ENCODE assay signal across 1 cellular context in the genomic region with DNA sequence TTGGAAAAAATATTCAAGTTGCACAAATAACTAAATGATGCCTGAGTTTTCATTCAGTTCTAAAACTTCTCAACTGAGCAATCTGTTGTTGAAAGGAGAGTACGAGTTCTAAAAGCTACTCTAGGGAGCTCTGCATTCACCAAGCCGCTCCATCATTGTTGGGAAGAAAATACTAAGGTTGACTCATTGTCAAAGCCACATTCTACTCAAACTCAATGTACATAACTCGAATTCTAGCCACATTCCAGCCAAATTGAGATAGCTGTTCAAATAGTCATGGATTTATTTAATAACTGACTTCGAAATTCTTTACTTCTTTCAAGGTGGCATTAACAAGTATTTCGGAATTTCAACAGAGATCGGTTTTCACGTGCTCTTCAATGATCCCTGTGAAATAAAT.
TF ChIP-seq lines count a peak whose summit lies in the region.

No MANE protein-coding gene starts in this region.

TF ChIP-seq in HepG2, 621 proteins besides CTCF, POLR2A, EP300 and RAD21 (continued from another document):
- TF ChIP-seq, protein P1, sequence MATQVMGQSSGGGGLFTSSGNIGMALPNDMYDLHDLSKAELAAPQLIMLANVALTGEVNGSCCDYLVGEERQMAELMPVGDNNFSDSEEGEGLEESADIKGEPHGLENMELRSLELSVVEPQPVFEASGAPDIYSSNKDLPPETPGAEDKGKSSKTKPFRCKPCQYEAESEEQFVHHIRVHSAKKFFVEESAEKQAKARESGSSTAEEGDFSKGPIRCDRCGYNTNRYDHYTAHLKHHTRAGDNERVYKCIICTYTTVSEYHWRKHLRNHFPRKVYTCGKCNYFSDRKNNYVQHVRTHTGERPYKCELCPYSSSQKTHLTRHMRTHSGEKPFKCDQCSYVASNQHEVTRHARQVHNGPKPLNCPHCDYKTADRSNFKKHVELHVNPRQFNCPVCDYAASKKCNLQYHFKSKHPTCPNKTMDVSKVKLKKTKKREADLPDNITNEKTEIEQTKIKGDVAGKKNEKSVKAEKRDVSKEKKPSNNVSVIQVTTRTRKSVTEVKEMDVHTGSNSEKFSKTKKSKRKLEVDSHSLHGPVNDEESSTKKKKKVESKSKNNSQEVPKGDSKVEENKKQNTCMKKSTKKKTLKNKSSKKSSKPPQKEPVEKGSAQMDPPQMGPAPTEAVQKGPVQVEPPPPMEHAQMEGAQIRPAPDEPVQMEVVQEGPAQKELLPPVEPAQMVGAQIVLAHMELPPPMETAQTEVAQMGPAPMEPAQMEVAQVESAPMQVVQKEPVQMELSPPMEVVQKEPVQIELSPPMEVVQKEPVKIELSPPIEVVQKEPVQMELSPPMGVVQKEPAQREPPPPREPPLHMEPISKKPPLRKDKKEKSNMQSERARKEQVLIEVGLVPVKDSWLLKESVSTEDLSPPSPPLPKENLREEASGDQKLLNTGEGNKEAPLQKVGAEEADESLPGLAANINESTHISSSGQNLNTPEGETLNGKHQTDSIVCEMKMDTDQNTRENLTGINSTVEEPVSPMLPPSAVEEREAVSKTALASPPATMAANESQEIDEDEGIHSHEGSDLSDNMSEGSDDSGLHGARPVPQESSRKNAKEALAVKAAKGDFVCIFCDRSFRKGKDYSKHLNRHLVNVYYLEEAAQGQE (IDR thresholded peaks at IDR 0.05; ENCODE audit: borderline replicate concordance in 1 of 2, low read depth in 1 of 2, low read length in 2 of 2), result no peak
- TF ChIP-seq JARID2 (CRISPR knock-in tag; IDR thresholded peaks at IDR 0.05; ENCODE audit: insufficient replicate concordance) (no peak), NR2F2 (IDR thresholded peaks at IDR 0.05; ENCODE audit: borderline replicate concordance, low read depth) (no peak), NONO (IDR thresholded peaks at IDR 0.05) (no peak), NONO (CRISPR knock-in tag; conservative IDR thresholded peaks at IDR 0.05) (no peak), NR2C2 (CRISPR knock-in tag; IDR thresholded peaks at IDR 0.05; ENCODE audit: borderline replicate concordance) (no peak), ZNF225 (CRISPR knock-in tag; IDR thresholded peaks at IDR 0.05) (no peak), KDM5A (IDR thresholded peaks at IDR 0.05; ENCODE audit: borderline replicate concordance, low read length) (no peak)
- TF ChIP-seq, protein P2, sequence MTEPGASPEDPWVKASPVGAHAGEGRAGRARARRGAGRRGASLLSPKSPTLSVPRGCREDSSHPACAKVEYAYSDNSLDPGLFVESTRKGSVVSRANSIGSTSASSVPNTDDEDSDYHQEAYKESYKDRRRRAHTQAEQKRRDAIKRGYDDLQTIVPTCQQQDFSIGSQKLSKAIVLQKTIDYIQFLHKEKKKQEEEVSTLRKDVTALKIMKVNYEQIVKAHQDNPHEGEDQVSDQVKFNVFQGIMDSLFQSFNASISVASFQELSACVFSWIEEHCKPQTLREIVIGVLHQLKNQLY (CRISPR knock-in tag; IDR thresholded peaks at IDR 0.05), result no peak
- TF ChIP-seq, protein P3, sequence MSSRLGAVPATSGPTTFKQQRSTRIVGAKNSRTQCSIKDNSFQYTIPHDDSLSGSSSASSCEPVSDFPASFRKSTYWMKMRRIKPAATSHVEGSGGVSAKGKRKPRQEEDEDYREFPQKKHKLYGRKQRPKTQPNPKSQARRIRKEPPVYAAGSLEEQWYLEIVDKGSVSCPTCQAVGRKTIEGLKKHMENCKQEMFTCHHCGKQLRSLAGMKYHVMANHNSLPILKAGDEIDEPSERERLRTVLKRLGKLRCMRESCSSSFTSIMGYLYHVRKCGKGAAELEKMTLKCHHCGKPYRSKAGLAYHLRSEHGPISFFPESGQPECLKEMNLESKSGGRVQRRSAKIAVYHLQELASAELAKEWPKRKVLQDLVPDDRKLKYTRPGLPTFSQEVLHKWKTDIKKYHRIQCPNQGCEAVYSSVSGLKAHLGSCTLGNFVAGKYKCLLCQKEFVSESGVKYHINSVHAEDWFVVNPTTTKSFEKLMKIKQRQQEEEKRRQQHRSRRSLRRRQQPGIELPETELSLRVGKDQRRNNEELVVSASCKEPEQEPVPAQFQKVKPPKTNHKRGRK (CRISPR knock-in tag; IDR thresholded peaks at IDR 0.05), result no peak
- TF ChIP-seq, protein P4, sequence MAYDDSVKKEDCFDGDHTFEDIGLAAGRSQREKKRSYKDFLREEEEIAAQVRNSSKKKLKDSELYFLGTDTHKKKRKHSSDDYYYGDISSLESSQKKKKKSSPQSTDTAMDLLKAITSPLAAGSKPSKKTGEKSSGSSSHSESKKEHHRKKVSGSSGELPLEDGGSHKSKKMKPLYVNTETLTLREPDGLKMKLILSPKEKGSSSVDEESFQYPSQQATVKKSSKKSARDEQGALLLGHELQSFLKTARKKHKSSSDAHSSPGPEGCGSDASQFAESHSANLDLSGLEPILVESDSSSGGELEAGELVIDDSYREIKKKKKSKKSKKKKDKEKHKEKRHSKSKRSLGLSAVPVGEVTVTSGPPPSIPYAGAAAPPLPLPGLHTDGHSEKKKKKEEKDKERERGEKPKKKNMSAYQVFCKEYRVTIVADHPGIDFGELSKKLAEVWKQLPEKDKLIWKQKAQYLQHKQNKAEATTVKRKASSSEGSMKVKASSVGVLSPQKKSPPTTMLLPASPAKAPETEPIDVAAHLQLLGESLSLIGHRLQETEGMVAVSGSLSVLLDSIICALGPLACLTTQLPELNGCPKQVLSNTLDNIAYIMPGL (CRISPR knock-in tag; IDR thresholded peaks at IDR 0.05; ENCODE audit: borderline replicate concordance in 1 of 2, low read depth in 1 of 2), result no peak
TF ChIP-seq in HepG2: peak in this region for 0.
